ENCODE assay signal across 28 cellular contexts in genomic region chr12:2832550-2833127, GRCh38. TPM values are rescaled to one million over a fixed set of nuclear protein-coding genes. Genes with fewer than 3 reads are reported as not detected.
DNase-seq lines count a peak whose midpoint lies in the region; ATAC-seq and TF ChIP-seq lines count a peak whose summit lies in the region.
"Had no signal": no experiment of that assay in that cellular context is flagged by ENCODE, and none has a peak within 500 bp of the region (broad histone marks: within the 10 kb centered on the region; RNA-seq: fewer than 3 reads in every experiment).

No MANE protein-coding gene starts in this region.

- H3K36me3 Mint-ChIP-seq in activated T-cell treated with anti-CD3 and anti-CD28 coated beads, Interleukin-2, amount 50 U/mL, for 24 hours (ENCODE audit: low read depth): peaks cover 60% of the 10 kb centered on the region
- peaks cover 20% of the 10 kb centered on the region for H3K36me3 Mint-ChIP-seq in activated CD8-positive, alpha-beta T cell treated with anti-CD3 and anti-CD28 coated beads, Interleukin-2, amount 10 ng/mL, durations not matched to agents 7 days and 5 days (ENCODE audit: low read depth)

- no peak overlapping the region for H3K4me3 Mint-ChIP-seq in activated T-cell treated with anti-CD3 and anti-CD28 coated beads, Interleukin-2, amount 50 U/mL, for 24 hours
- no peak overlapping the region for H3K4me3 Mint-ChIP-seq in activated CD8-positive, alpha-beta T cell treated with anti-CD3 and anti-CD28 coated beads, Interleukin-2, amount 10 ng/mL, durations not matched to agents 7 days and 5 days
- H3K4me3 Mint-ChIP-seq: activated naive CD8-positive, alpha-beta T cell treated with anti-CD3 and anti-CD28 coated beads for 36 hours; stimulated activated memory B cell treated with anti-CD40 and anti-IgM and Interleukin-4, amounts not matched to agents 10 μg/mL and 1 μg/mL and 100 μg/mL, for 72 hours had no signal

- H3K4me1 ChIP-seq in body of pancreas: peaks cover 11% of the 10 kb centered on the region
- H3K4me1 ChIP-seq in right lobe of liver: no peaks in the 10 kb centered on the region

- no peak for ATAC-seq in activated CD8-positive, alpha-beta T cell treated with anti-CD3 and anti-CD28 coated beads, Interleukin-2, amount 10 ng/mL, durations not matched to agents 7 days and 5 days
- ATAC-seq in body of pancreas (no peak), right lobe of liver (no peak), GM18858 (IDR thresholded peaks at IDR 0.05; ENCODE audit: unreplicated experiment) (no peak)
- ATAC-seq: gastroesophageal sphincter; K562; left cardiac atrium; PC-3; stimulated activated memory B cell treated with anti-CD40 and anti-IgM and Interleukin-4, amounts not matched to agents 10 μg/mL and 1 μg/mL and 100 μg/mL, for 72 hours had no signal

- CTCF ChIA-PET in activated CD8-positive, alpha-beta T cell treated with anti-CD3 and anti-CD28 coated beads, Interleukin-2, amount 10 ng/mL, durations not matched to agents 7 days and 5 days (lab: Charles Lee): interaction anchor here (1.3 kb wide), 1 partner anchor 21 kb away, joined by 3 read pairs; no protein-coding TSS in a partner anchor

- H3K9me3 ChIP-seq in body of pancreas (no peaks in the 10 kb centered on the region), right lobe of liver (no peaks in the 10 kb centered on the region)
- H3K9me3 ChIP-seq: ascending aorta, gastroesophageal sphincter, MG63, sigmoid colon, testis had no signal

- H3K36me3 ChIP-seq in body of pancreas (replicated peaks in 1 of 2; ENCODE audit: insufficient read depth in 1 of 2, low read depth in 2 of 2) (no peaks in the 10 kb centered on the region), right lobe of liver (peaks cover 0 to 5% (median 0%) of the 10 kb centered on the region in 4 donors)

- TF ChIP-seq POLR2A in body of pancreas (IDR thresholded peaks at IDR 0.05): no peak
- TF ChIP-seq POLR2A in right lobe of liver (IDR thresholded peaks at IDR 0.05): no peak

- H3K27me3 Mint-ChIP-seq in activated T-cell treated with anti-CD3 and anti-CD28 coated beads, Interleukin-2, amount 50 U/mL, for 24 hours: no peaks in the 10 kb centered on the region
- no peaks in the 10 kb centered on the region for H3K27me3 Mint-ChIP-seq in activated CD8-positive, alpha-beta T cell treated with anti-CD3 and anti-CD28 coated beads, Interleukin-2, amount 10 ng/mL, durations not matched to agents 7 days and 5 days (ENCODE audit: low read depth)
- H3K27me3 Mint-ChIP-seq: activated naive CD8-positive, alpha-beta T cell treated with anti-CD3 and anti-CD28 coated beads for 36 hours; stimulated activated memory B cell treated with anti-CD40 and anti-IgM and Interleukin-4, amounts not matched to agents 10 μg/mL and 1 μg/mL and 100 μg/mL, for 72 hours had no signal

- intact Hi-C loops in body of pancreas (cut with DNase I): no loop called here
- intact Hi-C loops in right lobe of liver (cut with DNase I): no loop called here

- in situ Hi-C loops in G401 (cut with HindIII; ENCODE audit: low sequenced_read_pairs): no loop called here

- no peaks in the 10 kb centered on the region for H3K9me3 Mint-ChIP-seq in activated T-cell treated with anti-CD3 and anti-CD28 coated beads, Interleukin-2, amount 50 U/mL, for 24 hours
- H3K9me3 Mint-ChIP-seq in activated CD8-positive, alpha-beta T cell treated with anti-CD3 and anti-CD28 coated beads, Interleukin-2, amount 10 ng/mL, durations not matched to agents 7 days and 5 days (ENCODE audit: insufficient read depth): no peaks in the 10 kb centered on the region
- H3K9me3 Mint-ChIP-seq: activated naive CD8-positive, alpha-beta T cell treated with anti-CD3 and anti-CD28 coated beads for 36 hours; stimulated activated memory B cell treated with anti-CD40 and anti-IgM and Interleukin-4, amounts not matched to agents 10 μg/mL and 1 μg/mL and 100 μg/mL, for 72 hours had no signal

- TF ChIP-seq CTCF in body of pancreas (IDR thresholded peaks at IDR 0.05) (no peak), right lobe of liver (IDR thresholded peaks at IDR 0.05) (no peak)

- H3K4me1 Mint-ChIP-seq in activated T-cell treated with anti-CD3 and anti-CD28 coated beads, Interleukin-2, amount 50 U/mL, for 24 hours (ENCODE audit: low read depth): peaks cover 6% of the 10 kb centered on the region
- H3K4me1 Mint-ChIP-seq in activated CD8-positive, alpha-beta T cell treated with anti-CD3 and anti-CD28 coated beads, Interleukin-2, amount 10 ng/mL, durations not matched to agents 7 days and 5 days (ENCODE audit: low read depth): no peaks in the 10 kb centered on the region
- H3K4me1 Mint-ChIP-seq: stimulated activated memory B cell treated with anti-CD40 and anti-IgM and Interleukin-4, amounts not matched to agents 10 μg/mL and 1 μg/mL and 100 μg/mL, for 72 hours had no signal

- H3K4me3 ChIP-seq in body of pancreas: no peak overlapping the region
- H3K4me3 ChIP-seq in right lobe of liver: no peak overlapping the region
- H3K4me3 ChIP-seq: ascending aorta, gastroesophageal sphincter, K562, MG63, testis had no signal

- no peaks in the 10 kb centered on the region for H3K27me3 ChIP-seq in body of pancreas
- H3K27me3 ChIP-seq in right lobe of liver: no peaks in the 10 kb centered on the region
- H3K27me3 ChIP-seq: ascending aorta, MG63, testis had no signal

- H3K27ac Mint-ChIP-seq in activated T-cell treated with anti-CD3 and anti-CD28 coated beads, Interleukin-2, amount 50 U/mL, for 24 hours: peak overlapping the region; percentile 13
- H3K27ac Mint-ChIP-seq in activated CD8-positive, alpha-beta T cell treated with anti-CD3 and anti-CD28 coated beads, Interleukin-2, amount 10 ng/mL, durations not matched to agents 7 days and 5 days: peak overlapping the region; percentile 28
- H3K27ac Mint-ChIP-seq: progenitor cell of endocrine pancreas; stimulated activated memory B cell treated with anti-CD40 and anti-IgM and Interleukin-4, amounts not matched to agents 10 μg/mL and 1 μg/mL and 100 μg/mL, for 72 hours had no signal

- H3K27ac ChIP-seq in substantia nigra (ENCODE audit: low read depth, low read length, poor library complexity, severe bottlenecking) (peak overlapping the region; percentile 43), body of pancreas (no peak overlapping the region), right lobe of liver (no peak overlapping the region)
- H3K27ac ChIP-seq: ascending aorta, sigmoid colon, testis had no signal

- no peak for DNase-seq in activated T-cell treated with anti-CD3 and anti-CD28 coated beads, Interleukin-2, amount 50 U/mL, for 24 hours
- no peak for DNase-seq in activated T-cell treated with anti-CD3 and anti-CD28 coated beads, Interleukin-2, amount 50 U/mL, for 48 hours
- DNase-seq in G401 (ENCODE audit: low spot score): peak; percentile 51
- no peak for DNase-seq in activated CD8-positive, alpha-beta T cell treated with anti-CD3 and anti-CD28 coated beads, Interleukin-2, amount 10 ng/mL, durations not matched to agents 7 days and 5 days
- DNase-seq in substantia nigra (lab: John Stamatoyannopoulos, UW): no peak
- no peak for DNase-seq in body of pancreas
- no peak for DNase-seq in right lobe of liver
- DNase-seq: activated naive CD8-positive, alpha-beta T cell treated with anti-CD3 and anti-CD28 coated beads for 36 hours; dermis blood vessel endothelial cell; hippocampal formation; left cardiac atrium; MG63; NCI-H2029 treated with DMSO at 0.1 percent for 48 hours; NK-92 treated with Interleukin-12 subunit alpha and Interleukin-12 subunit beta, amount 100 ng/mL, for 24 hours; PC-3; sigmoid colon; stimulated activated CD4-positive, alpha-beta T cell treated with anti-CD3 and anti-CD28 coated beads, Interleukin-4, amount 100 ng/mL, for 24 hours; testis had no signal

- POLR2A ChIA-PET in activated CD8-positive, alpha-beta T cell treated with anti-CD3 and anti-CD28 coated beads, Interleukin-2, amount 10 ng/mL, durations not matched to agents 7 days and 5 days (lab: Charles Lee): no interaction called here

- WGBS in body of pancreas, 2 donors: 67 to 95% methylated on average over 2 to 6 of the region's 6 CpGs
- 76% methylated on average over 4 of the region's 6 CpGs for WGBS in right lobe of liver (ENCODE audit: insufficient coverage, low coverage, low lambda C conversion rate, missing lambda C conversion rate)

RNA-seq across cellular contexts. Expression of gene NRIP2, which starts 2.2 kb away (rescaled TPM):
- total RNA-seq in G401 (2014; rRNA removed; shearing (Covaris generic)): not detected in 2 replicates
- total RNA-seq in activated CD8-positive, alpha-beta T cell treated with anti-CD3 and anti-CD28 coated beads, Interleukin-2, amount 10 ng/mL, durations not matched to agents 7 days and 5 days: not detected
- under 1 TPM; 0.26 to 0.33 TPM for total RNA-seq in body of pancreas
- total RNA-seq in right lobe of liver: under 1 TPM; 0.12 to 0.29 (median 0.20) TPM
- total RNA-seq: activated naive CD8-positive, alpha-beta T cell treated with anti-CD3 and anti-CD28 coated beads for 36 hours; dermis blood vessel endothelial cell; K562; NCI-H460; PC-3; progenitor cell of endocrine pancreas; T-helper 2 cell treated with Interferon-gamma antibody and Interleukin-4, amounts not matched to agents 100 ng/mL and 5 ng/mL, for 36 hours had no signal

RNA-seq across cellular contexts. Expression of gene ITFG2, which starts 20.2 kb away (rescaled TPM):
- total RNA-seq in G401 (2014; rRNA removed; shearing (Covaris generic)): 6.4 and 27.3 TPM in 2 replicates
- 10 to 100 TPM; 42.3 to 44.5 TPM for total RNA-seq in activated CD8-positive, alpha-beta T cell treated with anti-CD3 and anti-CD28 coated beads, Interleukin-2, amount 10 ng/mL, durations not matched to agents 7 days and 5 days
- 10 to 100 TPM; 32.4 to 65.9 TPM for total RNA-seq in body of pancreas
- 10 to 100 TPM; 11.3 to 20.5 (median 14.4) TPM for total RNA-seq in right lobe of liver

RNA-seq across cellular contexts. Expression of gene TEX52, which starts 24.2 kb away (rescaled TPM):
- total RNA-seq in G401 (2014; rRNA removed; shearing (Covaris generic)): not detected in 2 replicates
- total RNA-seq in activated CD8-positive, alpha-beta T cell treated with anti-CD3 and anti-CD28 coated beads, Interleukin-2, amount 10 ng/mL, durations not matched to agents 7 days and 5 days: under 1 TPM; 0.29 to 0.40 TPM
- total RNA-seq in body of pancreas (not detected), right lobe of liver (not detected)
- total RNA-seq: A673; activated naive CD8-positive, alpha-beta T cell treated with anti-CD3 and anti-CD28 coated beads for 36 hours; ascending aorta; dermis blood vessel endothelial cell; fibroblast of lung; gastroesophageal sphincter; K562; left cardiac atrium; NCI-H460; PC-3; progenitor cell of endocrine pancreas; sigmoid colon; T-helper 2 cell treated with Interferon-gamma antibody and Interleukin-4, amounts not matched to agents 100 ng/mL and 5 ng/mL, for 36 hours had no signal

RNA-seq across cellular contexts. Expression of gene FKBP4, which starts 37.9 kb away (rescaled TPM):
- 95.0 and 137 TPM in 2 replicates for total RNA-seq in G401 (2014; rRNA removed; shearing (Covaris generic))
- 100 to 1,000 TPM in 1 of 2 experiments, 10 to 100 TPM in 1; 91.5 to 102 TPM for total RNA-seq in activated CD8-positive, alpha-beta T cell treated with anti-CD3 and anti-CD28 coated beads, Interleukin-2, amount 10 ng/mL, durations not matched to agents 7 days and 5 days
- total RNA-seq in body of pancreas: 10 to 100 TPM; 29.0 to 29.8 TPM
- total RNA-seq in right lobe of liver: 100 to 1,000 TPM in 1 of 6 experiments, 10 to 100 TPM in 5; 27.0 to 124 (median 48.4) TPM

RNA-seq across cellular contexts. Expression of gene FOXM1, which starts 44.3 kb away (rescaled TPM):
- total RNA-seq in G401 (2014; rRNA removed; shearing (Covaris generic)): 18.8 and 36.1 TPM in 2 replicates
- 100 to 1,000 TPM; 138 to 142 TPM for total RNA-seq in activated CD8-positive, alpha-beta T cell treated with anti-CD3 and anti-CD28 coated beads, Interleukin-2, amount 10 ng/mL, durations not matched to agents 7 days and 5 days
- total RNA-seq in body of pancreas (under 1 TPM in 1 of 2 donors, not detected in 1; 0.52 TPM), right lobe of liver (1 to 10 TPM in 4 of 6 experiments, under 1 TPM in 2; 0.24 to 2.6 (median 1.8) TPM)
- total RNA-seq: ascending aorta had no signal
